In the genomic region with DNA sequence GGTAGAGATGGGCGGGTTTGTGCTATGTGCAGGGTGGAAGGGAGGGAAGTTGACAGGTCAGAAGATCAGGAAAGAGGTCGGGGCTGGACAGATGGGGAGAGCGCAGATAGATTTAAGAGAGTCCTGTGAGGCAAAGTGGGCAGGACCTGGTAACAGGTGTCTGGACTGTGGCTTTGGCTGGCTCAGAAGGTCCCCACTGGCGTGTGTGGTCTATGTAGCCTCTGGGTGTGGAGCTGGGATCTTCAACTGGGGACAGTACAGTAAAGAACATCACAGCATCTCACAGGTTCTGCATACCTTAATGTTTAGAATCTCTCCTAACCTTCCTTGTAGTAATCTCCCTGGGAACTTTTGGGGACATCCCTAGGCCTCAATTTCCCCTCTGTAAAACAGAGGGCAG, we compare ENCODE assay signal across 20 cellular contexts. TPM values are rescaled to one million over a fixed set of nuclear protein-coding genes. Genes with fewer than 3 reads are reported as not detected.
DNase-seq lines count a peak whose midpoint lies in the region; ATAC-seq lines count a peak whose summit lies in the region.
"Had no signal": no experiment of that assay in that cellular context is flagged by ENCODE, and none has a peak within 500 bp of the region (broad histone marks: within the 10 kb centered on the region; RNA-seq: fewer than 3 reads in every experiment).

No MANE protein-coding gene starts in this region.

- H3K27ac Mint-ChIP-seq in stimulated activated memory B cell treated with anti-CD40 and anti-IgM and Interleukin-4, amounts not matched to agents 10 μg/mL and 1 μg/mL and 100 μg/mL, for 72 hours: no peak overlapping the region
- H3K27ac Mint-ChIP-seq: CD4-positive, alpha-beta T cell; GM23338 had no signal

- H3K27me3 Mint-ChIP-seq in stimulated activated memory B cell treated with anti-CD40 and anti-IgM and Interleukin-4, amounts not matched to agents 10 μg/mL and 1 μg/mL and 100 μg/mL, for 72 hours: no peaks in the 10 kb centered on the region
- H3K27me3 Mint-ChIP-seq: CD4-positive, alpha-beta T cell had no signal

- peaks cover 18% of the 10 kb centered on the region for H3K36me3 Mint-ChIP-seq in stimulated activated memory B cell treated with anti-CD40 and anti-IgM and Interleukin-4, amounts not matched to agents 10 μg/mL and 1 μg/mL and 100 μg/mL, for 72 hours

- intact Hi-C loops in Right ventricle myocardium inferior (cut with DNase I) (no loop called here), cardiac septum (cut with DNase I) (no loop called here)

- peaks cover 8% of the 10 kb centered on the region for H3K4me1 Mint-ChIP-seq in stimulated activated memory B cell treated with anti-CD40 and anti-IgM and Interleukin-4, amounts not matched to agents 10 μg/mL and 1 μg/mL and 100 μg/mL, for 72 hours

- peak; percentile 12 for ATAC-seq in Right ventricle myocardium inferior
- peak; percentile 4 for ATAC-seq in left lobe of liver
- ATAC-seq in stimulated activated memory B cell treated with anti-CD40 and anti-IgM and Interleukin-4, amounts not matched to agents 10 μg/mL and 1 μg/mL and 100 μg/mL, for 72 hours: peak; percentile 13
- no peak for ATAC-seq in GM21360 (IDR thresholded peaks at IDR 0.05; ENCODE audit: unreplicated experiment)

- DNase-seq in Right ventricle myocardium inferior (ENCODE audit: missing footprints) (no peak), cardiac septum (ENCODE audit: low spot score) (no peak), left lobe of liver (ENCODE audit: low spot score) (no peak), NCI-H2196 (lab: John Stamatoyannopoulos, UW; ENCODE audit: unreplicated experiment) (no peak)
- DNase-seq: 8988T; BE2C; CD4-positive, alpha-beta T cell; DMS79 treated with DMSO at 0.1 percent for 48 hours; KBM-7; MV-4-11; NCI-H1417 treated with DMSO at 0.1 percent for 48 hours; NCI-H1930; NCI-H446; NK-92 treated with Interleukin-12 subunit alpha and Interleukin-12 subunit beta, amount 100 ng/mL, for 24 hours had no signal

- no peak overlapping the region for H3K4me3 Mint-ChIP-seq in stimulated activated memory B cell treated with anti-CD40 and anti-IgM and Interleukin-4, amounts not matched to agents 10 μg/mL and 1 μg/mL and 100 μg/mL, for 72 hours
- H3K4me3 Mint-ChIP-seq: CD4-positive, alpha-beta T cell; GM23338 had no signal

- peaks cover 6% of the 10 kb centered on the region for H3K9me3 Mint-ChIP-seq in stimulated activated memory B cell treated with anti-CD40 and anti-IgM and Interleukin-4, amounts not matched to agents 10 μg/mL and 1 μg/mL and 100 μg/mL, for 72 hours
- H3K9me3 Mint-ChIP-seq: CD4-positive, alpha-beta T cell had no signal

RNA-seq across cellular contexts. Expression of gene CKM, which starts 17.7 kb away (rescaled TPM):
- 5,817 TPM for total RNA-seq in Right ventricle myocardium inferior
- total RNA-seq in cardiac septum: 2,391 TPM
- total RNA-seq in left lobe of liver: not detected
- total RNA-seq: CD4-positive, alpha-beta T cell; GM23338; OCI-LY7 had no signal

RNA-seq across cellular contexts. Expression of gene KLC3, which starts 35.5 kb away (rescaled TPM):
- total RNA-seq in Right ventricle myocardium inferior: not detected
- not detected for total RNA-seq in cardiac septum
- total RNA-seq in left lobe of liver: not detected
- total RNA-seq: CD4-positive, alpha-beta T cell; OCI-LY7; SJCRH30 had no signal

RNA-seq across cellular contexts. Expression of gene MARK4, which starts 53.9 kb away (rescaled TPM):
- total RNA-seq in Right ventricle myocardium inferior (24.8 TPM), cardiac septum (36.6 TPM), left lobe of liver (17.5 TPM)

RNA-seq across cellular contexts. Expression of gene EXOC3L2, which starts 59.8 kb away (rescaled TPM):
- total RNA-seq in Right ventricle myocardium inferior (0.97 TPM), cardiac septum (1.7 TPM), left lobe of liver (4.3 TPM)
- total RNA-seq: CD4-positive, alpha-beta T cell; OCI-LY7; RPMI7951; SJCRH30 had no signal

Comparison
In these comparisons a context has a peak if more than half of its experiments do, and no peak if none do; other contexts are left out.
1. RNA of gene CKM, which starts 17.7 kb away (total RNA-seq): 5,817 TPM in Right ventricle myocardium inferior (single experiment) and 2,391 TPM in cardiac septum (single experiment); not detected in left lobe of liver (single experiment); every median in the first group is over 1,000 times any median in the second.